ENCODE assay signal across 15 cellular contexts in the genomic region with DNA sequence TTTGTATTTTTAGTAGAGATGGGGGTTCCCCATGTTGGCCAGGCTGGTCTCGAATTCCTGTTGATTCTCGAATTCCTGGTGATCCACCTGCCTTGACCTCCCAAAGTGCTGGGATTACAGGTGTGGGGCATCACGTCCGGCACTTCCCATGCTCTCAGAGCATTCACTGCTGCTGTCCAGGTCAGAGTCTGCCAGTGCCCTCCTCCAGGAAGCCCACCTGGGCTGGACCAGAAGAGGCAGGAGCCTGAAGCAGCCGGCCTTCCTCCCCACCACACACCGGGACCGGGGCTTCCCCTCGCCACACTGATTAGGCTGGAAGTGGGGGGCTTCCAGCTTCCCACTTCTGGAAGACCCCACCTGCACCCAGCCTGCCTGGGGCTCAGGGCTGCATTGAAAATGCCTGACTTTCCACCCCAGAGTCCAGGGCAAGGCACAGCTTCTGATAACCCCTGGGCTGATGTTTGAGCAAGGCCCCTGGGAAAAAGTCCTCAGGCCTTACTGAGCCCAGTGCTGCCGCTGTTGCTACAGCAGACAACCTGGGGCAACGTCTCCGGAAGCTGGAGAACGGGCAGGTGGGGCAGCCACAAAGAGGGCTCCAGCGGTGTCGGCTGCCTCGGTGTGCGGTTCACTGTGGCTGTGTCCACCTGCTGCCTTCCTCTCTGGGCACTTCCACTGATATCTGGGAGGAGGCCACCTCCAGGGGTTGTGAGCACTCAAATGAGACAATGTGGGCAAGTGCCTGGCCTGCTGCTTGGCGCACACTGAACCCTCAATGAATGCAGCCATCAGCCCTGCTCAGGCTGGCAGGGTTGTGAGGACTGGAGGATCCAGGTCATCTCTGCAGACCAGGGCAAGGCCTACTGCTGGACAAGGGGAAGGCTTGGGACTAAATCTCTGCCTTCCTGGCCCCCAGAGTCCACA. TPM values are rescaled to one million over a fixed set of nuclear protein-coding genes. Genes with fewer than 3 reads are reported as not detected.
DNase-seq lines count a peak whose midpoint lies in the region; ATAC-seq and TF ChIP-seq lines count a peak whose summit lies in the region.
"Had no signal": no experiment of that assay in that cellular context is flagged by ENCODE, and none has a peak within 500 bp of the region (broad histone marks: within the 10 kb centered on the region; RNA-seq: fewer than 3 reads in every experiment).

No MANE protein-coding gene starts in this region.

- H3K9me3 ChIP-seq in H9 (ENCODE audit: control insufficient read depth, low read depth, low read length) (no peaks in the 10 kb centered on the region), HAP-1 (no peaks in the 10 kb centered on the region)
- H3K9me3 ChIP-seq: Peyer's patch, uterus had no signal

- peak overlapping the region; percentile 49 for H3K18ac ChIP-seq in H9 (ENCODE audit: insufficient read length, low read depth, low read length)

- H3K27ac Mint-ChIP-seq in H9 = 0 out of 7 replicates have a peak overlapping the region, but pooled peaks of 1 of the 3 experiments have one; percentile 29
- H3K27ac Mint-ChIP-seq in dendritic cell treated with granulocyte-macrophage colony-stimulating factor and Interleukin-4, amounts not matched to agents 40 ng/mL and 50 ng/mL, for 4 days = peak overlapping the region; percentile 80
- peak overlapping the region; percentile 88 for H3K27ac Mint-ChIP-seq in stimulated activated naive B cell treated with anti-CD40 and anti-IgM and Interleukin-4, amounts not matched to agents 10 μg/mL and 1 μg/mL and 100 μg/mL, for 72 hours

- no peak overlapping the region for H3K23ac ChIP-seq in H9 (ENCODE audit: insufficient read length, low read depth, low read length)

- H3K4me3 Mint-ChIP-seq in activated T-cell treated with anti-CD3 and anti-CD28 coated beads, Interleukin-2, amount 50 U/mL, for 4 hours = no peak overlapping the region
- no peak overlapping the region for H3K4me3 Mint-ChIP-seq in H9
- no peak overlapping the region for H3K4me3 Mint-ChIP-seq in dendritic cell treated with granulocyte-macrophage colony-stimulating factor and Interleukin-4, amounts not matched to agents 40 ng/mL and 50 ng/mL, for 4 days
- H3K4me3 Mint-ChIP-seq in stimulated activated naive B cell treated with anti-CD40 and anti-IgM and Interleukin-4, amounts not matched to agents 10 μg/mL and 1 μg/mL and 100 μg/mL, for 72 hours = peak overlapping the region; percentile 47 to 69

- H2BK15ac ChIP-seq in H9 (ENCODE audit: low read depth, low read length) = no peak overlapping the region

- in situ Hi-C loops in HAP-1 (cut with MboI; ENCODE audit: low sequenced_read_pairs) = no loop called here

- WGBS in H9 (ENCODE audit: extremely low coverage, insufficient read length, low lambda C conversion rate) = no CpG with 5 or more reads among the region's 17 CpGs

- H3K4me1 ChIP-seq in H9 (ENCODE audit: insufficient read depth, low read length) (no peaks in the 10 kb centered on the region), HAP-1 (peaks cover 7% of the 10 kb centered on the region)
- H3K4me1 ChIP-seq: foreskin keratinocyte, uterus had no signal

- no peaks in the 10 kb centered on the region for H3K79me1 ChIP-seq in H9 (ENCODE audit: insufficient read depth, low read depth, low read length, poor library complexity, severe bottlenecking)

- no peak overlapping the region for H4K91ac ChIP-seq in H9 (ENCODE audit: insufficient read length, low read depth, low read length)

- H4K20me1 ChIP-seq in H9 (ENCODE audit: control insufficient read depth, insufficient read depth, insufficient read length) = no peaks in the 10 kb centered on the region

- no peak overlapping the region for H3K4me2 ChIP-seq in H9 (ENCODE audit: insufficient read depth, insufficient read length, low read length)

- TF ChIP-seq CTCF in H9 (conservative IDR thresholded peaks at IDR 0.05) = no peak

- H3K4me1 Mint-ChIP-seq in activated T-cell treated with anti-CD3 and anti-CD28 coated beads, Interleukin-2, amount 50 U/mL, for 4 hours (ENCODE audit: low read depth) = peaks cover 12% of the 10 kb centered on the region
- peaks cover 19 to 28% of the 10 kb centered on the region in 2 experiments for H3K4me1 Mint-ChIP-seq in H9
- peaks cover 90% of the 10 kb centered on the region for H3K4me1 Mint-ChIP-seq in dendritic cell treated with granulocyte-macrophage colony-stimulating factor and Interleukin-4, amounts not matched to agents 40 ng/mL and 50 ng/mL, for 4 days (ENCODE audit: low read depth)
- H3K4me1 Mint-ChIP-seq in stimulated activated naive B cell treated with anti-CD40 and anti-IgM and Interleukin-4, amounts not matched to agents 10 μg/mL and 1 μg/mL and 100 μg/mL, for 72 hours = peaks cover 10 to 22% of the 10 kb centered on the region in 2 donors

- H3T11ph ChIP-seq in H9 (ENCODE audit: low read length) = no peak overlapping the region

- no peak overlapping the region for H2AFZ ChIP-seq in H9 (ENCODE audit: low read length)

- no peak overlapping the region for H4K5ac ChIP-seq in H9 (ENCODE audit: insufficient read length, low read depth, low read length)

- H2BK5ac ChIP-seq in H9 (ENCODE audit: insufficient read length, low read length) = no peak overlapping the region

- H3K27me3 ChIP-seq in H9 (ENCODE audit: insufficient read depth, low read length) (no peaks in the 10 kb centered on the region), HAP-1 (ENCODE audit: low read depth) (no peaks in the 10 kb centered on the region)
- H3K27me3 ChIP-seq: foreskin keratinocyte, Peyer's patch, uterus had no signal

- H4K8ac ChIP-seq in H9 (replicated peaks; ENCODE audit: insufficient read length, low read depth, low read length) = no peak overlapping the region

- H2BK20ac ChIP-seq in H9 (ENCODE audit: low read depth, low read length, poor library complexity, severe bottlenecking) = no peak overlapping the region

- no peaks in the 10 kb centered on the region for H3K79me2 ChIP-seq in H9 (ENCODE audit: insufficient read depth, low read length)

- no peak overlapping the region for H2AK5ac ChIP-seq in H9 (ENCODE audit: insufficient read length, low read length)

- DNase-seq in activated T-cell treated with anti-CD3 and anti-CD28 coated beads, Interleukin-2, amount 50 U/mL, for 4 hours = no peak
- DNase-seq in activated T-cell treated with anti-CD3 and anti-CD28 coated beads, Interleukin-2, amount 50 U/mL, for 48 hours = no peak
- no peak for DNase-seq in H9
- no peak for DNase-seq in stimulated activated naive B cell treated with anti-CD40 and anti-IgM and Interleukin-4, amounts not matched to agents 10 μg/mL and 1 μg/mL and 100 μg/mL, for 72 hours
- DNase-seq in GM19238 (ENCODE audit: insufficient read length, low spot score) = no peak
- no peak for DNase-seq in HAP-1 (ENCODE audit: low spot score in 2 of 2)
- DNase-seq: activated T-cell treated with anti-CD3 and anti-CD28 coated beads, Interleukin-2, amount 50 U/mL, for 1 hour; foreskin keratinocyte; NCI-H1436; Peyer's patch; SW 1271; uterus had no signal

- H3K27ac ChIP-seq in H9 (ENCODE audit: insufficient read length, low read depth, low read length) = no peak overlapping the region
- H3K27ac ChIP-seq: foreskin keratinocyte, Peyer's patch, uterus had no signal

- no peaks in the 10 kb centered on the region for H3K36me3 Mint-ChIP-seq in activated T-cell treated with anti-CD3 and anti-CD28 coated beads, Interleukin-2, amount 50 U/mL, for 4 hours (ENCODE audit: insufficient read depth)
- H3K36me3 Mint-ChIP-seq in H9 (ENCODE audit: insufficient read depth in 1 of 3, low read depth in 3 of 3) = no peaks in the 10 kb centered on the region
- no peaks in the 10 kb centered on the region for H3K36me3 Mint-ChIP-seq in dendritic cell treated with granulocyte-macrophage colony-stimulating factor and Interleukin-4, amounts not matched to agents 40 ng/mL and 50 ng/mL, for 4 days (ENCODE audit: low read depth)
- H3K36me3 Mint-ChIP-seq in stimulated activated naive B cell treated with anti-CD40 and anti-IgM and Interleukin-4, amounts not matched to agents 10 μg/mL and 1 μg/mL and 100 μg/mL, for 72 hours = peaks cover 4 to 5% of the 10 kb centered on the region in 2 donors

- H2BK120ac ChIP-seq in H9 (ENCODE audit: low read depth, low read length, poor library complexity, severe bottlenecking) = no peak overlapping the region

- H3K9me3 Mint-ChIP-seq in activated T-cell treated with anti-CD3 and anti-CD28 coated beads, Interleukin-2, amount 50 U/mL, for 4 hours = no peaks in the 10 kb centered on the region
- H3K9me3 Mint-ChIP-seq in H9 = no peaks in the 10 kb centered on the region
- no peaks in the 10 kb centered on the region for H3K9me3 Mint-ChIP-seq in dendritic cell treated with granulocyte-macrophage colony-stimulating factor and Interleukin-4, amounts not matched to agents 40 ng/mL and 50 ng/mL, for 4 days
- H3K9me3 Mint-ChIP-seq in stimulated activated naive B cell treated with anti-CD40 and anti-IgM and Interleukin-4, amounts not matched to agents 10 μg/mL and 1 μg/mL and 100 μg/mL, for 72 hours = peaks cover 0 to 4% of the 10 kb centered on the region in 2 donors

- no peak overlapping the region for H3K14ac ChIP-seq in H9 (ENCODE audit: insufficient read depth, low read length)

- H3K23me2 ChIP-seq in H9 (ENCODE audit: insufficient read length, low read depth, low read length, poor library complexity, severe bottlenecking) = no peaks in the 10 kb centered on the region

- no peaks in the 10 kb centered on the region for H3K27me3 Mint-ChIP-seq in activated T-cell treated with anti-CD3 and anti-CD28 coated beads, Interleukin-2, amount 50 U/mL, for 4 hours (ENCODE audit: low read depth)
- H3K27me3 Mint-ChIP-seq in H9 (ENCODE audit: low read depth) = no peaks in the 10 kb centered on the region; the same call in 1 of the 2 replicates
- no peaks in the 10 kb centered on the region for H3K27me3 Mint-ChIP-seq in dendritic cell treated with granulocyte-macrophage colony-stimulating factor and Interleukin-4, amounts not matched to agents 40 ng/mL and 50 ng/mL, for 4 days
- peaks cover 22 to 25% of the 10 kb centered on the region in 2 donors for H3K27me3 Mint-ChIP-seq in stimulated activated naive B cell treated with anti-CD40 and anti-IgM and Interleukin-4, amounts not matched to agents 10 μg/mL and 1 μg/mL and 100 μg/mL, for 72 hours

- H3K56ac ChIP-seq in H9 (ENCODE audit: insufficient read length, low read depth, low read length) = no peak overlapping the region

- H3K36me3 ChIP-seq in HAP-1 (replicated peaks) = no peaks in the 10 kb centered on the region
- H3K36me3 ChIP-seq: Peyer's patch, uterus had no signal

- no peak overlapping the region for H3K4ac ChIP-seq in H9 (ENCODE audit: low read depth, low read length)

- peak; percentile 7 to 8 for ATAC-seq in activated T-cell treated with anti-CD3 and anti-CD28 coated beads, Interleukin-2, amount 50 U/mL, for 4 hours
- ATAC-seq in stimulated activated naive B cell treated with anti-CD40 and anti-IgM and Interleukin-4, amounts not matched to agents 10 μg/mL and 1 μg/mL and 100 μg/mL, for 72 hours (replicated peaks) = peak; percentile 3 to 14
- no peak for ATAC-seq in HG03039 (IDR thresholded peaks at IDR 0.05; ENCODE audit: unreplicated experiment)
- ATAC-seq: foreskin keratinocyte had no signal

- H3K9ac ChIP-seq in H9 (ENCODE audit: extremely low read depth, insufficient read length, low read length) = no peak overlapping the region

- intact Hi-C loops in dendritic cell treated with granulocyte-macrophage colony-stimulating factor and Interleukin-4, amounts not matched to agents 40 ng/mL and 50 ng/mL, for 4 days (cut with micrococcal nuclease) = loop anchor here (2.0 kb wide), 1 partner anchor 13 kb away; no protein-coding TSS in a partner anchor

- no peak overlapping the region for H2BK12ac ChIP-seq in H9 (ENCODE audit: insufficient read length, low read depth, low read length)

- no peak overlapping the region for H3K4me3 ChIP-seq in HAP-1
- H3K4me3 ChIP-seq: lung, Peyer's patch, uterus had no signal

RNA-seq across cellular contexts. Expression of a gene that starts 22.6 kb away (rescaled TPM):
- 1 to 10 TPM; 1.0 to 1.5 (median 1.5) TPM for total RNA-seq in activated T-cell treated with anti-CD3 and anti-CD28 coated beads, Interleukin-2, amount 50 U/mL, for 4 hours
- 3.2 and 3.7 TPM in 2 replicates for total RNA-seq in H9 (2021)

RNA-seq across cellular contexts. Expression of a gene that starts 54.0 kb away (rescaled TPM):
- not detected for total RNA-seq in activated T-cell treated with anti-CD3 and anti-CD28 coated beads, Interleukin-2, amount 50 U/mL, for 4 hours
- total RNA-seq in H9 (2021) = 2.5 and 2.9 TPM in 2 replicates
- total RNA-seq: foreskin keratinocyte, Peyer's patch, uterus had no signal

Comparison
In these comparisons a context has a peak if more than half of its experiments do, and no peak if none do; other contexts are left out.
1. H3K4me3 Mint-ChIP-seq: peak in stimulated activated naive B cell treated with anti-CD40 and anti-IgM and Interleukin-4, amounts not matched to agents 10 μg/mL and 1 μg/mL and 100 μg/mL, for 72 hours (2 of 2); none in activated T-cell treated with anti-CD3 and anti-CD28 coated beads, Interleukin-2, amount 50 U/mL, for 4 hours (single experiment), H9 (0 of 2) and dendritic cell treated with granulocyte-macrophage colony-stimulating factor and Interleukin-4, amounts not matched to agents 40 ng/mL and 50 ng/mL, for 4 days (single experiment).